18 cellular contexts compared by ENCODE assay signal in genomic region chr20:41587956-41588355, GRCh38. TPM values are rescaled to one million over a fixed set of nuclear protein-coding genes. Genes with fewer than 3 reads are reported as not detected.
DNase-seq lines count a peak whose midpoint lies in the region; ATAC-seq, FAIRE-seq and TF ChIP-seq lines count a peak whose summit lies in the region.
"Had no signal": no experiment of that assay in that cellular context is flagged by ENCODE, and none has a peak within 500 bp of the region (broad histone marks: within the 10 kb centered on the region; RNA-seq: fewer than 3 reads in every experiment).

No MANE protein-coding gene starts in this region.

- H3K9me3 ChIP-seq in endodermal cell (ENCODE audit: control insufficient read depth, low read length): peaks cover 43% of the 10 kb centered on the region
- H3K9me3 ChIP-seq in trophoblast cell (ENCODE audit: insufficient read depth, low read depth, low read length): peaks cover 4% of the 10 kb centered on the region
- H3K9me3 ChIP-seq in upper lobe of left lung: peaks cover 0 to 19% (median 13%) of the 10 kb centered on the region in 4 donors

- H3K23ac ChIP-seq in trophoblast cell (ENCODE audit: low read length): no peak overlapping the region

- H3K9ac ChIP-seq in endodermal cell (ENCODE audit: extremely low read depth, low read length, poor library complexity, severe bottlenecking): no peak overlapping the region
- H3K9ac ChIP-seq in trophoblast cell (ENCODE audit: low read length): no peak overlapping the region
- H3K9ac ChIP-seq: parathyroid adenoma had no signal

- peaks cover 42% of the 10 kb centered on the region for H3K9me3 Mint-ChIP-seq in endodermal cell
- peaks cover 40% of the 10 kb centered on the region for H3K9me3 Mint-ChIP-seq in activated CD4-positive, alpha-beta memory T cell treated with anti-CD3 and anti-CD28 coated beads for 36 hours

- H2BK5ac ChIP-seq in trophoblast cell (ENCODE audit: low read depth, low read length, poor library complexity): no peak overlapping the region

- H3K14ac ChIP-seq in trophoblast cell (ENCODE audit: low read length): no peak overlapping the region

- H3K36me3 ChIP-seq in endodermal cell (ENCODE audit: control insufficient read depth, insufficient read depth, low read length) (peaks cover 3% of the 10 kb centered on the region), trophoblast cell (ENCODE audit: control insufficient read depth in 1 of 2, insufficient read depth in 2 of 2, low read length in 2 of 2) (peaks cover 4 to 5% of the 10 kb centered on the region in 2 experiments), upper lobe of left lung (peaks cover 0 to 8% (median 0%) of the 10 kb centered on the region in 4 donors)

- H3K27me3 Mint-ChIP-seq in endodermal cell (ENCODE audit: insufficient read depth): no peaks in the 10 kb centered on the region
- H3K27me3 Mint-ChIP-seq in activated CD4-positive, alpha-beta memory T cell treated with anti-CD3 and anti-CD28 coated beads for 36 hours: no peaks in the 10 kb centered on the region
- H3K27me3 Mint-ChIP-seq: brain; CD4-positive, CD25-positive, alpha-beta regulatory T cell had no signal

- CTCF ChIA-PET in activated CD4-positive, alpha-beta memory T cell treated with anti-CD3 and anti-CD28 coated beads for 36 hours (lab: Charles Lee): no interaction called here

- H4K12ac ChIP-seq in trophoblast cell (ENCODE audit: low read depth, low read length): no peak overlapping the region

- H3K27me3 ChIP-seq in endodermal cell (ENCODE audit: control insufficient read depth, insufficient read depth, low read length, poor library complexity, severe bottlenecking): no peaks in the 10 kb centered on the region
- no peaks in the 10 kb centered on the region for H3K27me3 ChIP-seq in trophoblast cell (ENCODE audit: insufficient read depth, low read length)
- no peaks in the 10 kb centered on the region for H3K27me3 ChIP-seq in upper lobe of left lung

- no peak for TF ChIP-seq EP300 in upper lobe of left lung (IDR thresholded peaks at IDR 0.05)

- no peak overlapping the region for H3K4me3 Mint-ChIP-seq in endodermal cell
- no peak overlapping the region for H3K4me3 Mint-ChIP-seq in activated CD4-positive, alpha-beta memory T cell treated with anti-CD3 and anti-CD28 coated beads for 36 hours
- H3K4me3 Mint-ChIP-seq: brain; CD4-positive, CD25-positive, alpha-beta regulatory T cell had no signal

- peak overlapping the region; percentile 32 for H3K27ac Mint-ChIP-seq in endodermal cell
- H3K27ac Mint-ChIP-seq in activated CD4-positive, alpha-beta memory T cell treated with anti-CD3 and anti-CD28 coated beads for 36 hours: no peak overlapping the region
- H3K27ac Mint-ChIP-seq: brain had no signal

- no peak for FAIRE-seq in GM19239 (lab: Jason Lieb, UNC)

- no peak for TF ChIP-seq CTCF in endodermal cell (conservative IDR thresholded peaks at IDR 0.05)
- TF ChIP-seq CTCF in upper lobe of left lung (IDR thresholded peaks at IDR 0.05): no peak

- ATAC-seq in GM19023 (IDR thresholded peaks at IDR 0.05; ENCODE audit: unreplicated experiment) (no peak), upper lobe of left lung (ENCODE audit: low FRiP score in 2 of 2) (no peak)
- ATAC-seq: SK-N-SH treated with all-trans-retinoic acid at 6 μM for 48 hours had no signal

- H3K4ac ChIP-seq in trophoblast cell (ENCODE audit: low read depth, low read length): peak overlapping the region; percentile 64

- H3K36me3 Mint-ChIP-seq in endodermal cell (ENCODE audit: low read depth): peaks cover 48% of the 10 kb centered on the region
- peaks cover 34% of the 10 kb centered on the region for H3K36me3 Mint-ChIP-seq in activated CD4-positive, alpha-beta memory T cell treated with anti-CD3 and anti-CD28 coated beads for 36 hours

- intact Hi-C loops in activated CD4-positive, alpha-beta memory T cell treated with anti-CD3 and anti-CD28 coated beads for 36 hours (cut with micrococcal nuclease): no loop called here

- POLR2A ChIA-PET in activated CD4-positive, alpha-beta memory T cell treated with anti-CD3 and anti-CD28 coated beads for 36 hours (lab: Charles Lee): no interaction called here

- H2BK120ac ChIP-seq in trophoblast cell (ENCODE audit: insufficient read depth, low read length, poor library complexity): no peak overlapping the region

- H3K4me3 ChIP-seq in endodermal cell (ENCODE audit: low read length) (peak overlapping the region; percentile 51), trophoblast cell (ENCODE audit: low read depth, low read length) (no peak overlapping the region), upper lobe of left lung (no peak overlapping the region)

- H3K4me2 ChIP-seq in trophoblast cell (ENCODE audit: low read length): no peak overlapping the region

- DNase-seq in EH (ENCODE audit: low read depth) (peak; percentile 76), NCI-H226 (peak; percentile 48), endodermal cell (no peak), trophoblast cell (no peak), GM19239 (ENCODE audit: insufficient read length, low spot score) (no peak), upper lobe of left lung (no peak)
- no peak for DNase-seq in activated CD4-positive, alpha-beta memory T cell treated with anti-CD3 and anti-CD28 coated beads for 36 hours
- DNase-seq: activated CD8-positive, alpha-beta memory T cell treated with anti-CD3 and anti-CD28 coated beads for 24 hours; activated effector memory CD4-positive, alpha-beta T cell treated with anti-CD3 and anti-CD28 coated beads, Interleukin-2, amount 50 U/mL, for 16 hours; CD4-positive, CD25-positive, alpha-beta regulatory T cell; effector memory CD4-positive, alpha-beta T cell; head of caudate nucleus; NCI-H1105; stimulated activated CD4-positive, alpha-beta T cell treated with anti-CD3 and anti-CD28 coated beads, Interleukin-12 subunit alpha, Interleukin-12 subunit beta, amount 100 ng/mL, for 4 hours had no signal

- no peaks in the 10 kb centered on the region for H3K4me1 ChIP-seq in endodermal cell (ENCODE audit: control insufficient read depth, insufficient read depth, low read length)
- H3K4me1 ChIP-seq in trophoblast cell (ENCODE audit: control insufficient read depth in 1 of 2, insufficient read depth in 2 of 2, low read length in 2 of 2): no peaks in the 10 kb centered on the region
- no peaks in the 10 kb centered on the region for H3K4me1 ChIP-seq in upper lobe of left lung
- H3K4me1 ChIP-seq: parathyroid adenoma had no signal

- no peaks in the 10 kb centered on the region for H3K79me1 ChIP-seq in trophoblast cell (ENCODE audit: low read length)

- H3K27ac ChIP-seq in endodermal cell (ENCODE audit: low read depth, low read length): no peak overlapping the region
- H3K27ac ChIP-seq in trophoblast cell (ENCODE audit: low read depth, low read length): no peak overlapping the region
- H3K27ac ChIP-seq in upper lobe of left lung: no peak overlapping the region
- H3K27ac ChIP-seq: parathyroid adenoma had no signal

- H2AFZ ChIP-seq in trophoblast cell (ENCODE audit: insufficient read depth, low read length, poor library complexity): no peak overlapping the region
- H2AFZ ChIP-seq: parathyroid adenoma had no signal

- H4K91ac ChIP-seq in trophoblast cell (ENCODE audit: low read depth, low read length): no peak overlapping the region

- TF ChIP-seq POLR2A in upper lobe of left lung (IDR thresholded peaks at IDR 0.05): no peak

- H3K18ac ChIP-seq in trophoblast cell (ENCODE audit: low read length): no peak overlapping the region

- no peak overlapping the region for H4K8ac ChIP-seq in trophoblast cell (ENCODE audit: low read depth, low read length)

- H2BK12ac ChIP-seq in trophoblast cell (ENCODE audit: low read length): no peak overlapping the region

- no peak overlapping the region for H2AK5ac ChIP-seq in trophoblast cell (ENCODE audit: low read length)

- 91 to 93% methylated on average over 3 of the region's 3 CpGs for WGBS in endodermal cell (ENCODE audit: insufficient coverage in 1 of 2, insufficient read length in 1 of 2), 2 experiments
- WGBS in trophoblast cell (ENCODE audit: extremely low coverage, insufficient coverage, insufficient read length): no CpG with 5 or more reads among the region's 3 CpGs
- 88 to 97% methylated on average over 3 of the region's 3 CpGs for WGBS in upper lobe of left lung, 2 donors

- no peaks in the 10 kb centered on the region for H3K4me1 Mint-ChIP-seq in endodermal cell
- peaks cover 7% of the 10 kb centered on the region for H3K4me1 Mint-ChIP-seq in activated CD4-positive, alpha-beta memory T cell treated with anti-CD3 and anti-CD28 coated beads for 36 hours (ENCODE audit: low read depth)
- H3K4me1 Mint-ChIP-seq: brain had no signal

- no peaks in the 10 kb centered on the region for H3K79me2 ChIP-seq in trophoblast cell (ENCODE audit: control insufficient read depth, insufficient read depth, low read length, poor library complexity)

RNA-seq across cellular contexts. Expression of gene CHD6, which starts 30.2 kb away (rescaled TPM):
- 100 to 1,000 TPM in 1 of 2 donors, 10 to 100 TPM in 1; 82.5 to 107 TPM for total RNA-seq in endodermal cell
- polyA plus RNA-seq in endodermal cell (2013, experiment 1 of 2): 36.4 TPM
- polyA plus RNA-seq in endodermal cell (2013, experiment 2 of 2): 32.1 TPM
- polyA plus RNA-seq in trophoblast cell (2013): 19.7 and 21.6 TPM in 2 replicates
- total RNA-seq in activated CD4-positive, alpha-beta memory T cell treated with anti-CD3 and anti-CD28 coated beads for 36 hours: 10 to 100 TPM; 25.2 to 29.6 TPM
- 10 to 100 TPM; 25.4 to 62.9 (median 35.3) TPM for total RNA-seq in upper lobe of left lung

Comparison
In these comparisons a context has a peak if more than half of its experiments do, and no peak if none do; other contexts are left out.
1. DNase-seq: peak in EH (single experiment) and NCI-H226 (single experiment); none in endodermal cell (single experiment), trophoblast cell (0 of 2), GM19239 (single experiment), activated CD4-positive, alpha-beta memory T cell treated with anti-CD3 and anti-CD28 coated beads for 36 hours (single experiment) and upper lobe of left lung (0 of 2).